1 cellular context compared by ENCODE assay signal in the genomic region with DNA sequence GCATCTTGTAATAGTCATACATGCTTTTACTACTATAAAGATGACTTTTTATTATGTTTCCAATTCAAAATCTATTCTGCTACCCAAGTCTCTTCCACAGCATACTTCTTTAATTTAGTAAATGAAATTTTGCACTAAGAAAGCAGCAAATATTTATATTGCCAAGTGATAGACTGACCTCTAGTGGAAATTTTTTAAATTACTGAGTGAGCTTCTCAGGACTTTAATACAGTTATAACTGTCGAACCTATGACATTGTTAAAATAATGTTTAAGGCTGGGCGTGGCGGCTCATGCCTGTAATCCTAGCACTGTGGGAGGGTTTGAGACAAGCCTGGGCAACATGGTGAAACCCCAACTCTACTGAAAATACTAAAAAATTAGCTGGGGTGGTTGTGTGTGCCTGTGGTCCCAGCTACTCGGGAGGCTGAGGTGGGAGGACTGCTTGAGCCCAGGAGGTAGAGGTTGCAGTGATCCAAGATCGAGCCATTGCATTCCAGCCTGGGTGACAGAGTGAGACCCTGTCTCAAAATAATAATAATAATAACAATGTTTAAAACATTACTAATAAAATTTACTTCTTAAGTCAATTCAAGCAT.
TF ChIP-seq lines count a peak whose summit lies in the region.

No MANE protein-coding gene starts in this region.

TF ChIP-seq in K562, 482 proteins besides CTCF, POLR2A, EP300 and RAD21:
- TF ChIP-seq ZNF431 (CRISPR knock-in tag; IDR thresholded peaks at IDR 0.05): no peak
- 0 out of 2 replicates have a peak, but pooled peaks have one; percentile 29 for TF ChIP-seq SMC3 (conservative IDR thresholded peaks at IDR 0.05; ENCODE audit: insufficient read depth, low read depth, low read length)
- TF ChIP-seq, protein P1, sequence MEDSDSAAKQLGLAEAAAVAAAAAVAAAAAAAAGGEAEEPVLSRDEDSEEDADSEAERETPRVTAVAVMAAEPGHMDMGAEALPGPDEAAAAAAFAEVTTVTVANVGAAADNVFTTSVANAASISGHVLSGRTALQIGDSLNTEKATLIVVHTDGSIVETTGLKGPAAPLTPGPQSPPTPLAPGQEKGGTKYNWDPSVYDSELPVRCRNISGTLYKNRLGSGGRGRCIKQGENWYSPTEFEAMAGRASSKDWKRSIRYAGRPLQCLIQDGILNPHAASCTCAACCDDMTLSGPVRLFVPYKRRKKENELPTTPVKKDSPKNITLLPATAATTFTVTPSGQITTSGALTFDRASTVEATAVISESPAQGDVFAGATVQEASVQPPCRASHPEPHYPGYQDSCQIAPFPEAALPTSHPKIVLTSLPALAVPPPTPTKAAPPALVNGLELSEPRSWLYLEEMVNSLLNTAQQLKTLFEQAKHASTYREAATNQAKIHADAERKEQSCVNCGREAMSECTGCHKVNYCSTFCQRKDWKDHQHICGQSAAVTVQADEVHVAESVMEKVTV (CRISPR knock-in tag; IDR thresholded peaks at IDR 0.05): peak; percentile 72
- no peak for TF ChIP-seq NFXL1 (CRISPR knock-in tag; IDR thresholded peaks at IDR 0.05)
